ENCODE assay signal across 13 cellular contexts in the genomic region with DNA sequence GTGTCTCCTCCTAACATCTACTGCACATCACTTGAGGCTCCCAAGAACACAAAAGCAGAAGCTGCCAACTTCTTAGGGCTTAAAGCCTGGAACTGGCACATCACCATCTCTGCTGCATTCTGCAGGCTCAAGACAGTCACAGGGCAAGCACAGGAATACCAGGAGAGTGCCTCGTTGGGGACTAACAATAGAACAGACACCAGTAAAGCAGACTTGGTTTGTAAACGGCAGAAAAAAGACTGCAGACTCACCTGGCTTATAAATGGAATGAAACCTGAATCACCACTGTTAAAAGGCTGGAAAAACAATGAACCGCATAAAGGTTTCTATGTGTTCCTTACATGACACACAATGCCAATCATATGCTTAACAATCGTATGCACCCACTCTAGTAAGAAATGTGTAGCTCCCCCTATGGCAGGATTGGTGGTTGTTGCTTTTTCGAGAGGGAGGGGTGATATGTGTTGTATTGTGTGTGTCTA. TPM values are rescaled to one million over a fixed set of nuclear protein-coding genes. Genes with fewer than 3 reads are reported as not detected.
A peak's percentile ranks its signal among the peaks of the same experiment; 100 is the strongest.
DNase-seq lines count a peak whose midpoint lies in the region; ATAC-seq and TF ChIP-seq lines count a peak whose summit lies in the region.
"Had no signal": no experiment of that assay in that cellular context is flagged by ENCODE, and none has a peak within 500 bp of the region (broad histone marks: within the 10 kb centered on the region; RNA-seq: fewer than 3 reads in every experiment).

No MANE protein-coding gene starts in this region.

- no peak overlapping the region for H3K4me2 ChIP-seq in hepatocyte

- CTCF ChIA-PET in MCF 10A (lab: Yijun Ruan, JAX) = interaction anchor here (1.8 to 2.1 kb wide), 2 partner anchors 10 to 23 kb away, joined by 5 to 6 read pairs; no protein-coding TSS in a partner anchor

- POLR2A ChIA-PET in MCF 10A (lab: Yijun Ruan, JAX) = interaction anchor here (1.2 to 9.8 kb wide), 5 partner anchors 10 to 64 kb away, joined by 3 to 141 read pairs (median 21); a partner anchor contains a TSS

- ATAC-seq in heart left ventricle = peak in 3 of 4 donors; percentile 25 to 67 (median 30)
- no peak for ATAC-seq in HG03442 (IDR thresholded peaks at IDR 0.05; ENCODE audit: unreplicated experiment)
- no peak for ATAC-seq in HG02973 (IDR thresholded peaks at IDR 0.05; ENCODE audit: unreplicated experiment)
- ATAC-seq: effector memory CD8-positive, alpha-beta T cell had no signal

- peak overlapping the region; percentile 49 for H3K27ac Mint-ChIP-seq in MCF 10A (ENCODE audit: low read depth, unreplicated experiment)
- H3K27ac Mint-ChIP-seq: activated naive CD8-positive, alpha-beta T cell treated with anti-CD3 and anti-CD28 coated beads, Interleukin-2, amount 10 ng/mL, durations not matched to agents 7 days and 5 days; B cell; effector memory CD8-positive, alpha-beta T cell had no signal

- H3K27me3 Mint-ChIP-seq in MCF 10A (ENCODE audit: insufficient read depth, unreplicated experiment) = no peaks in the 10 kb centered on the region
- H3K27me3 Mint-ChIP-seq: activated naive CD8-positive, alpha-beta T cell treated with anti-CD3 and anti-CD28 coated beads, Interleukin-2, amount 10 ng/mL, durations not matched to agents 7 days and 5 days; B cell; effector memory CD8-positive, alpha-beta T cell had no signal

- H3K4me1 Mint-ChIP-seq in MCF 10A (ENCODE audit: insufficient read depth, unreplicated experiment) = peaks cover 28% of the 10 kb centered on the region

- peaks cover 92% of the 10 kb centered on the region for H4K20me1 ChIP-seq in hepatocyte (ENCODE audit: insufficient read depth, poor library complexity, severe bottlenecking)

- H3K4me1 ChIP-seq in breast epithelium (no peaks in the 10 kb centered on the region), heart left ventricle (peaks cover 2 to 88% (median 57%) of the 10 kb centered on the region in 12 donors), hepatocyte (ENCODE audit: insufficient read depth) (no peaks in the 10 kb centered on the region)

- no peaks in the 10 kb centered on the region for H3K9me2 ChIP-seq in hepatocyte (replicated peaks; ENCODE audit: insufficient read depth)

- WGBS in heart left ventricle, 4 donors = 40 to 49% (median 43%) methylated on average over 5 of the region's 5 CpGs
- 65% methylated on average over 5 of the region's 5 CpGs for WGBS in hepatocyte (ENCODE audit: low lambda C conversion rate, missing lambda C conversion rate)

- no peak overlapping the region for H3K27ac ChIP-seq in breast epithelium
- no peak overlapping the region for H3K27ac ChIP-seq in WERI-Rb-1
- peak overlapping the region in 5 of 12 donors; percentile 7 to 78 (median 35) for H3K27ac ChIP-seq in heart left ventricle
- H3K27ac ChIP-seq in hepatocyte = no peak overlapping the region
- H3K27ac ChIP-seq: testis had no signal

- no peaks in the 10 kb centered on the region for H3K9me3 Mint-ChIP-seq in MCF 10A (ENCODE audit: unreplicated experiment)
- H3K9me3 Mint-ChIP-seq: activated naive CD8-positive, alpha-beta T cell treated with anti-CD3 and anti-CD28 coated beads, Interleukin-2, amount 10 ng/mL, durations not matched to agents 7 days and 5 days; effector memory CD8-positive, alpha-beta T cell had no signal

- H3K36me3 Mint-ChIP-seq in MCF 10A (ENCODE audit: insufficient read depth, unreplicated experiment) = peaks cover 7% of the 10 kb centered on the region

- no peaks in the 10 kb centered on the region for H3K36me3 ChIP-seq in breast epithelium
- H3K36me3 ChIP-seq in WERI-Rb-1 = no peaks in the 10 kb centered on the region
- no peaks in the 10 kb centered on the region for H3K36me3 ChIP-seq in heart left ventricle
- no peaks in the 10 kb centered on the region for H3K36me3 ChIP-seq in hepatocyte (replicated peaks; ENCODE audit: insufficient read depth, low read depth)

- H3K4me3 ChIP-seq in breast epithelium (no peak overlapping the region), WERI-Rb-1 (ENCODE audit: low read depth, low read length) (no peak overlapping the region), heart left ventricle (no peak overlapping the region), hepatocyte (no peak overlapping the region)
- H3K4me3 ChIP-seq: testis had no signal

- peaks cover 100% of the 10 kb centered on the region for H3K79me2 ChIP-seq in hepatocyte

- intact Hi-C loops in MCF 10A (cut with micrococcal nuclease) = no loop called here
- intact Hi-C loops in breast epithelium (cut with DNase I; ENCODE audit: low total_unique reads) = no loop called here
- intact Hi-C loops in heart left ventricle (cut with DNase I) = no loop called here

- no peak for TF ChIP-seq CTCF in MCF 10A (IDR thresholded peaks at IDR 0.05; ENCODE audit: unreplicated experiment)
- no peak for TF ChIP-seq CTCF in breast epithelium (IDR thresholded peaks at IDR 0.05)
- peak; percentile 38; the same call in 1 of the 2 replicates for TF ChIP-seq CTCF in WERI-Rb-1 (IDR thresholded peaks at IDR 0.05; ENCODE audit: low read depth, low read length)
- peak in 3 of 12 donors; percentile 6 to 22 (median 16) for TF ChIP-seq CTCF in heart left ventricle (IDR thresholded peaks at IDR 0.05)
- no peak for TF ChIP-seq CTCF in hepatocyte (IDR thresholded peaks at IDR 0.05; ENCODE audit: poor library complexity)

- H3K9me3 ChIP-seq in breast epithelium (no peaks in the 10 kb centered on the region), WERI-Rb-1 (ENCODE audit: severe bottlenecking) (no peaks in the 10 kb centered on the region), heart left ventricle (no peaks in the 10 kb centered on the region), hepatocyte (ENCODE audit: low read depth) (no peaks in the 10 kb centered on the region)
- H3K9me3 ChIP-seq: testis had no signal

- H3K27me3 ChIP-seq in breast epithelium = no peaks in the 10 kb centered on the region
- H3K27me3 ChIP-seq in WERI-Rb-1 (ENCODE audit: insufficient read depth, low read depth, severe bottlenecking) = no peaks in the 10 kb centered on the region
- no peaks in the 10 kb centered on the region for H3K27me3 ChIP-seq in heart left ventricle
- H3K27me3 ChIP-seq in hepatocyte = no peaks in the 10 kb centered on the region
- H3K27me3 ChIP-seq: testis had no signal

- H3K4me3 Mint-ChIP-seq in MCF 10A (ENCODE audit: unreplicated experiment) = no peak overlapping the region
- H3K4me3 Mint-ChIP-seq: activated naive CD8-positive, alpha-beta T cell treated with anti-CD3 and anti-CD28 coated beads, Interleukin-2, amount 10 ng/mL, durations not matched to agents 7 days and 5 days; B cell; effector memory CD8-positive, alpha-beta T cell had no signal

- no peak overlapping the region for H2AFZ ChIP-seq in hepatocyte

- DNase-seq in MCF 10A (ENCODE audit: unreplicated experiment) (no peak), breast epithelium (ENCODE audit: low spot score in 2 of 2) (no peak), WERI-Rb-1 (no peak), heart left ventricle (no peak), NCI-H1436 (lab: John Stamatoyannopoulos, UW) (no peak), hepatocyte (ENCODE audit: low spot score) (no peak)
- DNase-seq: activated naive CD8-positive, alpha-beta T cell treated with anti-CD3 and anti-CD28 coated beads, Interleukin-2, amount 10 ng/mL, durations not matched to agents 7 days and 5 days; effector memory CD8-positive, alpha-beta T cell; NCI-H2029; testis had no signal

- no peak for TF ChIP-seq POLR2A in breast epithelium (IDR thresholded peaks at IDR 0.05)
- TF ChIP-seq POLR2A in heart left ventricle (IDR thresholded peaks at IDR 0.05) = no peak

- BruUV-seq in MCF 10A (replicated peaks; lab: Mats Ljungman, UMichigan) = no TSS peak

RNA-seq across cellular contexts. Expression of a gene that starts 12.8 kb away (rescaled TPM):
- total RNA-seq in MCF 10A (2022) = 135 and 151 TPM in 2 replicates
- 10 to 100 TPM; 89.3 to 99.3 (median 95.0) TPM for total RNA-seq in breast epithelium
- total RNA-seq in heart left ventricle = 100 to 1,000 TPM in 6 of 9 donors, 10 to 100 TPM in 3; 81.4 to 155 (median 106) TPM
- 100 to 1,000 TPM in 1 of 2 donors, 10 to 100 TPM in 1; 90.1 to 153 TPM for polyA plus RNA-seq in heart left ventricle
- total RNA-seq in hepatocyte = 105 and 111 TPM in 2 replicates
- polyA plus RNA-seq in hepatocyte = 135 and 142 TPM in 2 replicates

Comparison
In these comparisons a context has a peak if more than half of its experiments do, and no peak if none do; other contexts are left out.
1. ATAC-seq: peak in heart left ventricle (3 of 4); none in HG03442 (single experiment) and HG02973 (single experiment).